Comparison of ENCODE assay signal across 21 cellular contexts in the genomic region with DNA sequence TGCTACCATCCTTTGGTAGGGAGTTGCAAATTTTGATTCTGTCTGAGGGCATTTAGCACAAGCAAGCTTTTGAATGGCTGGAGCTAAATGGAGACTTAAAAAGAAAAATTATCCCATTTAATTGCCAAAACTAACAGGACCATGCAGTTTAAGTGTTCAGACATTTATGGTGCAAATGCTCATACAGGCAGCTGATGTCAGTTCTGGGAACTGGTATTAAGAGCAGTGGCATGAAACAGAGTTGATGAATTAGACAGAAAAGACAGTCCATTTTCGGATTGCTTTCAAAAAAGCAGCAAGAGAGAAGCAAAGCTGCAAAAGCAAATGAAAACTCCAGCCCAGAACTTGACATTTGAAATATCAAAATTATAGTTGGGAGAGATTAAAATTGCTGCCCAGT. TPM values are rescaled to one million over a fixed set of nuclear protein-coding genes. Genes with fewer than 3 reads are reported as not detected.
"Had no signal": no experiment of that assay in that cellular context is flagged by ENCODE, and none has a peak within 500 bp of the region (broad histone marks: within the 10 kb centered on the region; RNA-seq: fewer than 3 reads in every experiment).

No MANE protein-coding gene starts in this region.

- H3K27ac Mint-ChIP-seq: activated B cell treated with CpG ODN at 0.5 μM for 24 hours; activated CD4-positive, alpha-beta memory T cell treated with anti-CD3 and anti-CD28 coated beads, Interleukin-2, amount 10 ng/mL, durations not matched to agents 7 days and 5 days; activated CD8-positive, alpha-beta memory T cell treated with anti-CD3 and anti-CD28 coated beads, Interleukin-2, amount 10 ng/mL, durations not matched to agents 7 days and 5 days; activated naive CD4-positive, alpha-beta T cell treated with anti-CD3 and anti-CD28 coated beads for 36 hours; activated T-helper 2 cell treated with anti-CD3 and anti-CD28 coated beads, Interferon-gamma antibody, Interleukin-2, Interleukin-4, amounts not matched to agents 10 μg/mL and 5 μg/mL and 100 μg/mL, durations not matched to agents 14 hours and 24 hours and 36 hours; naive thymus-derived CD8-positive, alpha-beta T cell; stimulated activated naive CD8-positive, alpha-beta T cell treated with anti-CD3 and anti-CD28 coated beads, Interleukin-15, Interleukin-2, amounts not matched to agents 100 ng/mL and 50 ng/mL, for 24 hours had no signal

- ATAC-seq: activated CD8-positive, alpha-beta memory T cell treated with anti-CD3 and anti-CD28 coated beads, Interleukin-2, amount 10 ng/mL, durations not matched to agents 7 days and 5 days; foreskin keratinocyte; naive thymus-derived CD8-positive, alpha-beta T cell had no signal

- H3K27ac ChIP-seq: breast epithelium, foreskin keratinocyte, neutrophil, thyroid gland had no signal

- H3K4me3 ChIP-seq: breast epithelium, thyroid gland had no signal

- H3K4me1 Mint-ChIP-seq: activated B cell treated with CpG ODN at 0.5 μM for 24 hours; activated CD4-positive, alpha-beta memory T cell treated with anti-CD3 and anti-CD28 coated beads, Interleukin-2, amount 10 ng/mL, durations not matched to agents 7 days and 5 days; activated CD8-positive, alpha-beta memory T cell treated with anti-CD3 and anti-CD28 coated beads, Interleukin-2, amount 10 ng/mL, durations not matched to agents 7 days and 5 days; naive thymus-derived CD8-positive, alpha-beta T cell had no signal

- H3K4me1 ChIP-seq: breast epithelium, foreskin keratinocyte, thyroid gland had no signal

- H3K36me3 ChIP-seq: breast epithelium, neutrophil, thyroid gland had no signal

- H3K27me3 Mint-ChIP-seq: activated B cell treated with CpG ODN at 0.5 μM for 24 hours; activated CD4-positive, alpha-beta memory T cell treated with anti-CD3 and anti-CD28 coated beads, Interleukin-2, amount 10 ng/mL, durations not matched to agents 7 days and 5 days; activated CD8-positive, alpha-beta memory T cell treated with anti-CD3 and anti-CD28 coated beads, Interleukin-2, amount 10 ng/mL, durations not matched to agents 7 days and 5 days; stimulated activated naive CD8-positive, alpha-beta T cell treated with anti-CD3 and anti-CD28 coated beads, Interleukin-15, Interleukin-2, amounts not matched to agents 100 ng/mL and 50 ng/mL, for 24 hours had no signal

- H3K9me3 Mint-ChIP-seq: activated B cell treated with CpG ODN at 0.5 μM for 24 hours; activated CD4-positive, alpha-beta memory T cell treated with anti-CD3 and anti-CD28 coated beads, Interleukin-2, amount 10 ng/mL, durations not matched to agents 7 days and 5 days; activated naive CD4-positive, alpha-beta T cell treated with anti-CD3 and anti-CD28 coated beads for 36 hours; activated T-helper 2 cell treated with anti-CD3 and anti-CD28 coated beads, Interferon-gamma antibody, Interleukin-2, Interleukin-4, amounts not matched to agents 10 μg/mL and 5 μg/mL and 100 μg/mL, durations not matched to agents 14 hours and 24 hours and 36 hours; naive thymus-derived CD8-positive, alpha-beta T cell; stimulated activated naive CD8-positive, alpha-beta T cell treated with anti-CD3 and anti-CD28 coated beads, Interleukin-15, Interleukin-2, amounts not matched to agents 100 ng/mL and 50 ng/mL, for 24 hours had no signal

- DNase-seq: activated B cell treated with CpG ODN at 0.5 μM for 24 hours; activated CD4-positive, alpha-beta memory T cell treated with anti-CD3 and anti-CD28 coated beads, Interleukin-2, amount 10 ng/mL, durations not matched to agents 7 days and 5 days; activated CD4-positive, alpha-beta T cell treated with anti-CD3 and anti-CD28 coated beads for 4 hours; activated CD8-positive, alpha-beta memory T cell treated with anti-CD3 and anti-CD28 coated beads, Interleukin-2, amount 10 ng/mL, durations not matched to agents 7 days and 5 days; activated naive CD4-positive, alpha-beta T cell treated with anti-CD3 and anti-CD28 coated beads for 36 hours; anterior cingulate cortex; cerebellar nuclear complex; effector CD8-positive, alpha-beta T cell; foreskin keratinocyte; glutamatergic neuron; hippocampal formation; left cardiac atrium; mesenchymal stem cell; naive thymus-derived CD8-positive, alpha-beta T cell; T-helper 1 cell; T-helper 9 cell; thyroid gland had no signal

- H3K27me3 ChIP-seq: breast epithelium, foreskin keratinocyte, neutrophil, thyroid gland had no signal

- H3K4me3 Mint-ChIP-seq: activated B cell treated with CpG ODN at 0.5 μM for 24 hours; activated CD4-positive, alpha-beta memory T cell treated with anti-CD3 and anti-CD28 coated beads, Interleukin-2, amount 10 ng/mL, durations not matched to agents 7 days and 5 days; activated CD8-positive, alpha-beta memory T cell treated with anti-CD3 and anti-CD28 coated beads, Interleukin-2, amount 10 ng/mL, durations not matched to agents 7 days and 5 days; activated naive CD4-positive, alpha-beta T cell treated with anti-CD3 and anti-CD28 coated beads for 36 hours; naive thymus-derived CD8-positive, alpha-beta T cell; stimulated activated naive CD8-positive, alpha-beta T cell treated with anti-CD3 and anti-CD28 coated beads, Interleukin-15, Interleukin-2, amounts not matched to agents 100 ng/mL and 50 ng/mL, for 24 hours had no signal

- H3K9me3 ChIP-seq: breast epithelium, neutrophil, thyroid gland had no signal

RNA-seq across cellular contexts. Expression of a gene that starts 1.3 kb away (rescaled TPM):
- total RNA-seq: activated B cell treated with CpG ODN at 0.5 μM for 24 hours; activated CD4-positive, alpha-beta memory T cell treated with anti-CD3 and anti-CD28 coated beads, Interleukin-2, amount 10 ng/mL, durations not matched to agents 7 days and 5 days; activated CD8-positive, alpha-beta memory T cell treated with anti-CD3 and anti-CD28 coated beads, Interleukin-2, amount 10 ng/mL, durations not matched to agents 7 days and 5 days; activated naive CD4-positive, alpha-beta T cell treated with anti-CD3 and anti-CD28 coated beads for 36 hours; activated T-helper 2 cell treated with anti-CD3 and anti-CD28 coated beads, Interferon-gamma antibody, Interleukin-2, Interleukin-4, amounts not matched to agents 10 μg/mL and 5 μg/mL and 100 μg/mL, durations not matched to agents 14 hours and 24 hours and 36 hours; foreskin keratinocyte; naive thymus-derived CD8-positive, alpha-beta T cell had no signal
- polyA plus RNA-seq: foreskin keratinocyte; naive thymus-derived CD8-positive, alpha-beta T cell had no signal
